8 cellular contexts compared by ENCODE assay signal in genomic region chr2:45938649-45939511, GRCh38.
DNase-seq lines count a peak whose midpoint lies in the region; ATAC-seq and TF ChIP-seq lines count a peak whose summit lies in the region.

No MANE protein-coding gene starts in this region.

- H3K27ac ChIP-seq in foreskin keratinocyte, result peak overlapping the region; percentile 41

- TF ChIP-seq CTCF in foreskin keratinocyte (conservative IDR thresholded peaks at IDR 0.05), result no peak
- TF ChIP-seq CTCF in retinal pigment epithelial cell (conservative IDR thresholded peaks at IDR 0.05; ENCODE audit: low read depth, low read length), result no peak
- no peak for TF ChIP-seq CTCF in natural killer cell (IDR thresholded peaks at IDR 0.05)

- DNase-seq in EH (ENCODE audit: low read depth) (peak; percentile 99), RPMI7951 (ENCODE audit: low read depth) (peak; percentile 98), foreskin keratinocyte (peak; percentile 92 to 97), retinal pigment epithelial cell (ENCODE audit: low read depth) (peak; percentile 91), COR-L47 (lab: John Stamatoyannopoulos, UW) (no peak), natural killer cell (no peak)
- no peak for DNase-seq in activated effector memory CD4-positive, alpha-beta T cell treated with Interleukin-2 at 50 U/mL for 16 hours

- ATAC-seq in foreskin keratinocyte (peak; percentile 89), GM19452 (IDR thresholded peaks at IDR 0.05; ENCODE audit: unreplicated experiment) (no peak), natural killer cell (no peak)

- intact Hi-C loops in natural killer cell (cut with micrococcal nuclease), result no loop called here

- peaks cover 17% of the 10 kb centered on the region for H3K4me1 ChIP-seq in foreskin keratinocyte

- H3K27ac Mint-ChIP-seq in natural killer cell, result no peak overlapping the region

- no peak overlapping the region for H3K4me3 Mint-ChIP-seq in natural killer cell

- H3K9me3 Mint-ChIP-seq in natural killer cell, result no peaks in the 10 kb centered on the region

- no peaks in the 10 kb centered on the region for H3K27me3 ChIP-seq in foreskin keratinocyte

- H3K4me3 ChIP-seq in retinal pigment epithelial cell (ENCODE audit: low read length), result no peak overlapping the region

- no peaks in the 10 kb centered on the region for H3K27me3 Mint-ChIP-seq in natural killer cell (ENCODE audit: low read depth in 2 of 2)

- no peaks in the 10 kb centered on the region for H3K36me3 Mint-ChIP-seq in natural killer cell

- H3K4me1 Mint-ChIP-seq in natural killer cell, result peaks cover 0 to 6% of the 10 kb centered on the region in 2 donors

Comparison
In these comparisons a context has a peak if more than half of its experiments do, and no peak if none do; other contexts are left out.
1. DNase-seq: peak in EH (single experiment), RPMI7951 (single experiment), foreskin keratinocyte (2 of 2) and retinal pigment epithelial cell (single experiment); none in COR-L47 (single experiment), activated effector memory CD4-positive, alpha-beta T cell treated with Interleukin-2 at 50 U/mL for 16 hours (single experiment) and natural killer cell (single experiment).